13 cellular contexts compared by ENCODE assay signal in the genomic region with DNA sequence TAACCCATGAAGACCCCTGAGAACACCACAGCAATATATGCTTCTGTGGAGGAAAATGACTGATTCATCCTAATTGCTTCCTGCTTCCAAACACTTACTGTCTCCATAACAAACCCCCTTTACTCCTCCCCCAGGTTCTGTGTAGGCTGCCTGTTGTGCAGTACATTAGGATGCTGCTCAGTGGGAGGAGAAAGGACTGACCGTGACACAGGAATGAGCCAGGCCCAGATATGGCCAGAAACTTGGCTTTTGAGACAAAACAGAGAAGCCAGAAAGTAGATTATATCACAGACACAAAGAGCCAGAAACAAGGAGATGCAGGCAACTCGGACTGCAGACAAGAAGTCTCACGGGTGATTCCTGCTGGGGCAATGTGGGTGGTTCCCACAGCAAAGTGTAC.
DNase-seq lines count a peak whose midpoint lies in the region; ATAC-seq, FAIRE-seq and TF ChIP-seq lines count a peak whose summit lies in the region.
"Had no signal": no experiment of that assay in that cellular context is flagged by ENCODE, and none has a peak within 500 bp of the region (broad histone marks: within the 10 kb centered on the region; RNA-seq: fewer than 3 reads in every experiment).

No MANE protein-coding gene starts in this region.

- H3K4me2 ChIP-seq in osteoblast (ENCODE audit: insufficient read depth, low read length): no peak overlapping the region

- DNase-seq in ELF-1 (ENCODE audit: low read depth, low spot score) (peak; percentile 50), NCI-H226 (peak; percentile 86), dermis blood vessel endothelial cell (peak; percentile 60), osteoblast (ENCODE audit: insufficient read length, low spot score, missing footprints) (peak; percentile 79), small intestine (no peak)
- DNase-seq: COR-L47, NCI-H2171 treated with DMSO at 0.1 percent for 48 hours, OCI-M1, thyroid gland had no signal

- FAIRE-seq in small intestine (lab: Jason Lieb, UNC): no peak

- no peak overlapping the region for H2AFZ ChIP-seq in osteoblast (ENCODE audit: low read length)

- H3K4me1 ChIP-seq in osteoblast (ENCODE audit: insufficient read depth, low read length) (peaks cover 58% of the 10 kb centered on the region), small intestine (ENCODE audit: control insufficient read depth in 2 of 2, insufficient read depth in 1 of 2, low read depth in 1 of 2, low read length in 1 of 2) (peaks cover 0 to 4% of the 10 kb centered on the region in 2 donors)

- no peaks in the 10 kb centered on the region for H3K79me2 ChIP-seq in osteoblast (ENCODE audit: insufficient read depth, low read length)

- 66 to 94% (median 92%) methylated on average over 3 of the region's 3 CpGs for WGBS in small intestine, 3 donors

- ATAC-seq in GM21717 (IDR thresholded peaks at IDR 0.05; ENCODE audit: unreplicated experiment): no peak
- ATAC-seq in HG02885 (IDR thresholded peaks at IDR 0.05; ENCODE audit: poor library complexity, unreplicated experiment): no peak
- no peak for ATAC-seq in HG02840 (IDR thresholded peaks at IDR 0.05; ENCODE audit: low FRiP score, unreplicated experiment)

- H3K9me3 ChIP-seq in osteoblast (ENCODE audit: low read depth, low read length): no peaks in the 10 kb centered on the region
- H3K9me3 ChIP-seq in small intestine (ENCODE audit: control insufficient read depth, low read depth): no peaks in the 10 kb centered on the region
- H3K9me3 ChIP-seq: esophagus muscularis mucosa, thyroid gland had no signal

- no peak overlapping the region for H3K4me3 ChIP-seq in osteoblast (ENCODE audit: insufficient read depth, low read length)
- H3K4me3 ChIP-seq in small intestine (ENCODE audit: low read depth in 1 of 2, low read length in 2 of 2): no peak overlapping the region
- H3K4me3 ChIP-seq: esophagus muscularis mucosa, thyroid gland had no signal

- TF ChIP-seq CTCF in osteoblast (IDR thresholded peaks at IDR 0.05; ENCODE audit: extremely low read depth, low read depth, low read length): no peak

- peak overlapping the region; percentile 95 for H3K27ac ChIP-seq in osteoblast (ENCODE audit: low read depth, low read length)
- H3K27ac ChIP-seq in small intestine (ENCODE audit: low read depth in 1 of 2, low read length in 1 of 2): no peak overlapping the region
- H3K27ac ChIP-seq: esophagus muscularis mucosa, thyroid gland had no signal

- no peaks in the 10 kb centered on the region for H3K36me3 ChIP-seq in osteoblast (ENCODE audit: insufficient read depth, low read length)
- H3K36me3 ChIP-seq in small intestine (ENCODE audit: control insufficient read depth in 2 of 2, insufficient read depth in 2 of 2, low read length in 2 of 2): no peaks in the 10 kb centered on the region
- H3K36me3 ChIP-seq: esophagus muscularis mucosa, thyroid gland had no signal

- H4K20me1 ChIP-seq in osteoblast (ENCODE audit: insufficient read depth, low read length): no peaks in the 10 kb centered on the region

- H3K27me3 ChIP-seq in osteoblast (ENCODE audit: insufficient read depth, low read length): no peaks in the 10 kb centered on the region
- no peaks in the 10 kb centered on the region for H3K27me3 ChIP-seq in small intestine (ENCODE audit: control insufficient read depth in 2 of 2, insufficient read depth in 2 of 2, low read length in 2 of 2)
- H3K27me3 ChIP-seq: esophagus muscularis mucosa, thyroid gland had no signal
